ENCODE assay signal across 1 cellular context in genomic region chr19:33133438-33134031, GRCh38.
TF ChIP-seq lines count a peak whose summit lies in the region.

No MANE protein-coding gene starts in this region.

TF ChIP-seq in A549, 52 proteins besides CTCF, POLR2A, EP300 and RAD21:
- TF ChIP-seq HOXA7 (CRISPR knock-in tag; IDR thresholded peaks at IDR 0.05), result no peak
- no peak for TF ChIP-seq MAZ (IDR thresholded peaks at IDR 0.05; ENCODE audit: borderline replicate concordance, low read depth, low read length)
- TF ChIP-seq TFCP2L1 (CRISPR knock-in tag; IDR thresholded peaks at IDR 0.05), result no peak
- TF ChIP-seq HES2 (IDR thresholded peaks at IDR 0.05), result no peak
- TF ChIP-seq CHD4 (IDR thresholded peaks at IDR 0.05; ENCODE audit: borderline replicate concordance), result no peak
- no peak for TF ChIP-seq USF2 (IDR thresholded peaks at IDR 0.05)
- no peak for TF ChIP-seq BCL3 (IDR thresholded peaks at IDR 0.05)
- TF ChIP-seq REST (IDR thresholded peaks at IDR 0.05), result no peak
- no peak for TF ChIP-seq FOSL2 (IDR thresholded peaks at IDR 0.05)
- no peak for TF ChIP-seq FOSL2 (CRISPR knock-in tag; IDR thresholded peaks at IDR 0.05)
- TF ChIP-seq NFE2L2 (conservative IDR thresholded peaks at IDR 0.05; ENCODE audit: low read length), result no peak
- TF ChIP-seq CHD2 (IDR thresholded peaks at IDR 0.05; ENCODE audit: low read length, partially characterized antibody), result no peak
- TF ChIP-seq RCOR1 (IDR thresholded peaks at IDR 0.05; ENCODE audit: low read depth, low read length), result no peak
- no peak for TF ChIP-seq CEBPB (IDR thresholded peaks at IDR 0.05)
- TF ChIP-seq ELK1 (IDR thresholded peaks at IDR 0.05; ENCODE audit: low read depth, low read length), result no peak
- TF ChIP-seq JUN (IDR thresholded peaks at IDR 0.05), result no peak
- no peak for TF ChIP-seq SREBF2 (IDR thresholded peaks at IDR 0.05)
- no peak for TF ChIP-seq PHF8 (IDR thresholded peaks at IDR 0.05; ENCODE audit: borderline replicate concordance, low read depth)
TF ChIP-seq in A549: peak in this region for 0.
